In genomic region chr19:4139614-4140236, GRCh38 we compare ENCODE assay signal across 8 cellular contexts. TPM values are rescaled to one million over a fixed set of nuclear protein-coding genes. Genes with fewer than 3 reads are reported as not detected.
DNase-seq lines count a peak whose midpoint lies in the region; ATAC-seq and TF ChIP-seq lines count a peak whose summit lies in the region.

No MANE protein-coding gene starts in this region.

- peak; percentile 30 for DNase-seq in Caki2 (ENCODE audit: low read depth)
- DNase-seq in HuH-7.5 (ENCODE audit: low spot score) = peak; percentile 65
- peak; percentile 72 to 82 for DNase-seq in SJCRH30
- peak; percentile 75 for DNase-seq in activated T-helper 9 cell treated with anti-CD3 and anti-CD28 coated beads, Interleukin-2, amount 50 U/mL, for 16 hours (ENCODE audit: low read depth)
- peak; percentile 41 for DNase-seq in globus pallidus (ENCODE audit: low spot score)
- DNase-seq in trophoblast cell = peak; percentile 83 to 92
- DNase-seq in transverse colon = peak; percentile 94

- H3K4me1 ChIP-seq in SJCRH30 (no peaks in the 10 kb centered on the region), trophoblast cell (ENCODE audit: control insufficient read depth in 1 of 2, insufficient read depth in 2 of 2, low read length in 2 of 2) (no peaks in the 10 kb centered on the region), transverse colon (peaks cover 0 to 44% (median 26%) of the 10 kb centered on the region in 4 donors)

- in situ Hi-C loops in Caki2 (cut with HindIII; ENCODE audit: low pct_unique_long_range_greater_than_20kb, low sequenced_read_pairs) (no loop called here), transverse colon (cut with MboI; ENCODE audit: low pct_ligation_motif_present in 1 of 4, low pct_unique_long_range_greater_than_20kb in 1 of 4, low sequenced_read_pairs in 3 of 4) (loop anchor here in 1 of 4 donors (25.0 kb wide), 1 partner anchor 152 kb away; the partner anchor contains the start of gene EEF2)

- H3K9me3 ChIP-seq in SJCRH30 (replicated peaks) (no peaks in the 10 kb centered on the region), trophoblast cell (ENCODE audit: insufficient read depth, low read depth, low read length) (no peaks in the 10 kb centered on the region), transverse colon (no peaks in the 10 kb centered on the region)

- intact Hi-C loops in transverse colon (cut with DNase I; ENCODE audit: low total_unique reads) = no loop called here

- no peak overlapping the region for H4K91ac ChIP-seq in trophoblast cell (ENCODE audit: low read depth, low read length)

- H3K27ac ChIP-seq in SJCRH30 (no peak overlapping the region), trophoblast cell (ENCODE audit: low read depth, low read length) (no peak overlapping the region), transverse colon (peak overlapping the region; percentile 54 to 69 (median 62))

- H3K9ac ChIP-seq in trophoblast cell (ENCODE audit: low read length) = no peak overlapping the region

- no peak overlapping the region for H2AK5ac ChIP-seq in trophoblast cell (ENCODE audit: low read length)

- H2BK12ac ChIP-seq in trophoblast cell (ENCODE audit: low read length) = no peak overlapping the region

- no peak overlapping the region for H2AFZ ChIP-seq in trophoblast cell (ENCODE audit: insufficient read depth, low read length, poor library complexity)

- ATAC-seq in GM18868 (IDR thresholded peaks at IDR 0.05; ENCODE audit: unreplicated experiment) = no peak

- no peak overlapping the region for H3K4ac ChIP-seq in trophoblast cell (ENCODE audit: low read depth, low read length)

- H2BK5ac ChIP-seq in trophoblast cell (ENCODE audit: low read depth, low read length, poor library complexity) = no peak overlapping the region

- no peak overlapping the region for H3K23ac ChIP-seq in trophoblast cell (ENCODE audit: low read length)

- H3K79me2 ChIP-seq in trophoblast cell (ENCODE audit: control insufficient read depth, insufficient read depth, low read length, poor library complexity) = no peaks in the 10 kb centered on the region

- peak; percentile 76 to 92 (median 87) for TF ChIP-seq CTCF in transverse colon (IDR thresholded peaks at IDR 0.05)

- no peak overlapping the region for H3K4me3 ChIP-seq in SJCRH30
- H3K4me3 ChIP-seq in trophoblast cell (ENCODE audit: low read depth, low read length) = no peak overlapping the region
- H3K4me3 ChIP-seq in transverse colon = peak overlapping the region in 1 of 4 donors; percentile 6

- H3K79me1 ChIP-seq in trophoblast cell (ENCODE audit: low read length) = no peaks in the 10 kb centered on the region

- no peak overlapping the region for H3K14ac ChIP-seq in trophoblast cell (ENCODE audit: low read length)

- TF ChIP-seq POLR2A in transverse colon (IDR thresholded peaks at IDR 0.05) = no peak

- H3K36me3 ChIP-seq in SJCRH30 (no peaks in the 10 kb centered on the region), trophoblast cell (ENCODE audit: control insufficient read depth in 1 of 2, insufficient read depth in 2 of 2, low read length in 2 of 2) (no peaks in the 10 kb centered on the region), transverse colon (no peaks in the 10 kb centered on the region)

- H4K12ac ChIP-seq in trophoblast cell (ENCODE audit: low read depth, low read length) = no peak overlapping the region

- peaks cover 5% of the 10 kb centered on the region; the same call in 1 of the 2 replicates for H3K27me3 ChIP-seq in SJCRH30
- H3K27me3 ChIP-seq in trophoblast cell (ENCODE audit: insufficient read depth, low read length) = no peaks in the 10 kb centered on the region
- H3K27me3 ChIP-seq in transverse colon = no peaks in the 10 kb centered on the region

- H4K8ac ChIP-seq in trophoblast cell (ENCODE audit: low read depth, low read length) = no peak overlapping the region

- H2BK120ac ChIP-seq in trophoblast cell (ENCODE audit: insufficient read depth, low read length, poor library complexity) = no peak overlapping the region

- no peak overlapping the region for H3K4me2 ChIP-seq in trophoblast cell (ENCODE audit: low read length)

- no CpG with 5 or more reads among the region's 14 CpGs for WGBS in trophoblast cell (ENCODE audit: extremely low coverage, insufficient coverage, insufficient read length)
- WGBS in transverse colon (ENCODE audit: low coverage in 1 of 2), 2 donors = 25 to 67% methylated on average over 4 to 14 of the region's 14 CpGs

- H3K18ac ChIP-seq in trophoblast cell (ENCODE audit: low read length) = no peak overlapping the region

- no peak for TF ChIP-seq EP300 in transverse colon (IDR thresholded peaks at IDR 0.05; ENCODE audit: low read depth)

RNA-seq across cellular contexts. Expression of gene CREB3L3, which starts 13.7 kb away (rescaled TPM):
- not detected in 2 replicates for total RNA-seq in Caki2 (2014; rRNA removed; shearing (Covaris generic); ENCODE audit: low replicate concordance)
- total RNA-seq in SJCRH30 (2014; rRNA removed; shearing (Covaris generic)) = not detected in 2 replicates
- polyA plus RNA-seq in trophoblast cell (2013) = 0.28 and 0.33 TPM in 2 replicates
- total RNA-seq in transverse colon = 10 to 100 TPM in 1 of 4 donors, 1 to 10 TPM in 2, not detected in 1; 1.1 to 16.4 (median 2.3) TPM

RNA-seq across cellular contexts. Expression of gene MAP2K2, which starts 15.8 kb away (rescaled TPM):
- 318 and 353 TPM in 2 replicates for total RNA-seq in Caki2 (2014; rRNA removed; shearing (Covaris generic); ENCODE audit: low replicate concordance)
- total RNA-seq in SJCRH30 (2014; rRNA removed; shearing (Covaris generic)) = 118 and 122 TPM in 2 replicates
- 150 and 155 TPM in 2 replicates for polyA plus RNA-seq in trophoblast cell (2013)
- total RNA-seq in transverse colon = 100 to 1,000 TPM; 136 to 199 (median 195) TPM

RNA-seq across cellular contexts. Expression of gene SIRT6, which starts 42.6 kb away (rescaled TPM):
- 27.2 and 28.8 TPM in 2 replicates for total RNA-seq in Caki2 (2014; rRNA removed; shearing (Covaris generic); ENCODE audit: low replicate concordance)
- total RNA-seq in SJCRH30 (2014; rRNA removed; shearing (Covaris generic)) = 11.3 and 14.0 TPM in 2 replicates
- polyA plus RNA-seq in trophoblast cell (2013) = 16.3 and 18.5 TPM in 2 replicates
- total RNA-seq in transverse colon = 100 to 1,000 TPM; 141 to 215 (median 194) TPM

RNA-seq across cellular contexts. Expression of gene ANKRD24, which starts 42.8 kb away (rescaled TPM):
- 0.64 and 1.9 TPM in 2 replicates for total RNA-seq in Caki2 (2014; rRNA removed; shearing (Covaris generic); ENCODE audit: low replicate concordance)
- 0.05 and 0.45 TPM in 2 replicates for total RNA-seq in SJCRH30 (2014; rRNA removed; shearing (Covaris generic))
- polyA plus RNA-seq in trophoblast cell (2013) = 0.18 and 0.27 TPM in 2 replicates
- total RNA-seq in transverse colon = 1 to 10 TPM; 1.2 to 6.4 (median 2.1) TPM

Comparison
In these comparisons a context has a peak if more than half of its experiments do, and no peak if none do; other contexts are left out.
1. DNase-seq: peak in every context shown above with its lines; median percentile 94 in transverse colon; 88 in trophoblast cell; 77 in SJCRH30; 75 in activated T-helper 9 cell treated with anti-CD3 and anti-CD28 coated beads, Interleukin-2, amount 50 U/mL, for 16 hours; 65 in HuH-7.5; 41 in globus pallidus; 30 in Caki2.
2. H3K27ac ChIP-seq: peak in transverse colon (4 of 4); none in SJCRH30 (single experiment) and trophoblast cell (single experiment).